Comparison of ENCODE assay signal across 1 cellular context in the genomic region with DNA sequence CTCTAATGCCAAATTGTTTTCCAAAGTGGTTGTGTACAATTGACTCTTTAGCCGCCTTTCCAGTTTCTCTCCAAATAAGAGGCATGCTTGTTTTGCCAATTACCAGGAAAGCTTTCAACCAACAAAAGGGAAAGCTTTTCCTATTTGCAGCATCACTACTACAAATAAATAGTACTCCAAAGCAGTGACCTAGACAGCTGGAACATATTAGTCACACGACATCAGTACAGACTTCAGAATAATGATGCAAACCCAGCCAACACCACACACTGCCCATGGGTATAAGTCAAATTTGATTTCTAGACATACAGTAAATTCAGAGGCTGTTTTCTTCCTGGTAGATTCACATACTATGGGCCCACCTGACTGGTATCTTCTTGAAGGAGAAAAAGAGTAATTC.
TF ChIP-seq lines count a peak whose summit lies in the region.

No MANE protein-coding gene starts in this region.

TF ChIP-seq in K562, 482 proteins besides CTCF, POLR2A, EP300 and RAD21 (continued from another document and continues in another):
- TF ChIP-seq ZNF280B (CRISPR knock-in tag; IDR thresholded peaks at IDR 0.05) (no peak), NFATC3 (IDR thresholded peaks at IDR 0.05) (peak; percentile 90), U2AF1 (optimal IDR thresholded peaks at IDR 0.05; ENCODE audit: low read depth, low read length) (no peak), JUND (IDR thresholded peaks at IDR 0.05; ENCODE audit: borderline replicate concordance, low read depth, low read length) (peak; percentile 77), JUND (tag; IDR thresholded peaks at IDR 0.05; ENCODE audit: borderline replicate concordance, low read depth, low read length) (peak; percentile 73; the same call in 2 of the 3 replicates), SRSF3 (IDR thresholded peaks at IDR 0.05; ENCODE audit: insufficient read depth, low read length) (no peak), SAP30 (IDR thresholded peaks at IDR 0.05; ENCODE audit: borderline replicate concordance, insufficient read depth, low read depth, low read length, poor library complexity, severe bottlenecking) (no peak), SREBF1 (IDR thresholded peaks at IDR 0.05; ENCODE audit: borderline replicate concordance, low read depth, low read length) (no peak), ZNF436 (CRISPR knock-in tag; IDR thresholded peaks at IDR 0.05) (no peak), BRD9 (IDR thresholded peaks at IDR 0.05; ENCODE audit: low read depth, partially characterized antibody) (no peak), TEAD1 (CRISPR knock-in tag; IDR thresholded peaks at IDR 0.05) (no peak), WHSC1 (IDR thresholded peaks at IDR 0.05; ENCODE audit: low read length) (no peak), ATF3 (IDR thresholded peaks at IDR 0.05) (peak; percentile 88), ATF3 (CRISPR knock-in tag; conservative IDR thresholded peaks at IDR 0.05) (no peak), ATF7 (IDR thresholded peaks at IDR 0.05) (peak; percentile 64; the same call in 1 of the 2 replicates), RNF2 (IDR thresholded peaks at IDR 0.05) (no peak), PML (IDR thresholded peaks at IDR 0.05; ENCODE audit: low read length) (no peak), ETV1 (tag; conservative IDR thresholded peaks at IDR 0.05; ENCODE audit: low read depth) (0 out of 2 replicates have a peak, but pooled peaks have one; percentile 11), CGGBP1 (CRISPR knock-in tag; IDR thresholded peaks at IDR 0.05) (no peak), GABPB1 (CRISPR knock-in tag; IDR thresholded peaks at IDR 0.05) (no peak), KDM5B (IDR thresholded peaks at IDR 0.05; ENCODE audit: insufficient replicate concordance, low read depth, low read length) (no peak), PCBP2 (IDR thresholded peaks at IDR 0.05; ENCODE audit: low read depth, low read length, poor library complexity, severe bottlenecking) (no peak), ZBTB1 (CRISPR knock-in tag; IDR thresholded peaks at IDR 0.05; ENCODE audit: borderline replicate concordance, low read depth) (no peak), ZNF589 (CRISPR knock-in tag; IDR thresholded peaks at IDR 0.05; ENCODE audit: low read depth) (peak; percentile 78; the same call in 1 of the 2 replicates), MAFF (IDR thresholded peaks at IDR 0.05; ENCODE audit: low read length) (no peak), PHTF2 (CRISPR knock-in tag; IDR thresholded peaks at IDR 0.05) (no peak), LARP7 (IDR thresholded peaks at IDR 0.05) (no peak), DPF2 (IDR thresholded peaks at IDR 0.05) (no peak), ZNF586 (CRISPR knock-in tag; conservative IDR thresholded peaks at IDR 0.05) (no peak), ADNP (tag; IDR thresholded peaks at IDR 0.05) (no peak), CBX8 (IDR thresholded peaks at IDR 0.05; ENCODE audit: borderline replicate concordance, extremely low read depth, low read depth, low read length, poor library complexity, severe bottlenecking) (no peak), ZNF175 (CRISPR knock-in tag; IDR thresholded peaks at IDR 0.05; ENCODE audit: low read depth) (no peak), KHSRP (IDR thresholded peaks at IDR 0.05) (no peak), ZC3H8 (IDR thresholded peaks at IDR 0.05) (no peak), FOXJ3 (CRISPR knock-in tag; IDR thresholded peaks at IDR 0.05) (no peak), SETDB1 (IDR thresholded peaks at IDR 0.05; ENCODE audit: low read length) (no peak), CEBPG (CRISPR knock-in tag; IDR thresholded peaks at IDR 0.05) (peak; percentile 87), CEBPG (tag; conservative IDR thresholded peaks at IDR 0.05 in 1 of 2, IDR thresholded peaks at IDR 0.05 in 1 of 2) (peak in 1 of 2 experiments; percentile 87; a peak in 2 of 4 replicates), DMBX1 (CRISPR knock-in tag; IDR thresholded peaks at IDR 0.05; ENCODE audit: borderline replicate concordance) (no peak), ZNF311 (CRISPR knock-in tag; IDR thresholded peaks at IDR 0.05) (no peak), RBM14 (IDR thresholded peaks at IDR 0.05; ENCODE audit: borderline replicate concordance, insufficient read depth, low read depth, low read length) (no peak), ZNF23 (CRISPR knock-in tag; IDR thresholded peaks at IDR 0.05) (no peak), BDP1 (IDR thresholded peaks at IDR 0.05; ENCODE audit: insufficient read depth, insufficient read length) (no peak), NBN (IDR thresholded peaks at IDR 0.05; ENCODE audit: low read depth) (no peak), HOXB6 (CRISPR knock-in tag; IDR thresholded peaks at IDR 0.05; ENCODE audit: borderline replicate concordance) (no peak), ZNF174 (CRISPR knock-in tag; IDR thresholded peaks at IDR 0.05) (no peak), CXXC5 (CRISPR knock-in tag; IDR thresholded peaks at IDR 0.05) (0 out of 2 replicates have a peak, but pooled peaks have one; percentile 32), PCBP1 (IDR thresholded peaks at IDR 0.05; ENCODE audit: low read depth, low read length, poor library complexity, severe bottlenecking) (no peak), EHMT2 (IDR thresholded peaks at IDR 0.05) (no peak)
- TF ChIP-seq, protein P1, sequence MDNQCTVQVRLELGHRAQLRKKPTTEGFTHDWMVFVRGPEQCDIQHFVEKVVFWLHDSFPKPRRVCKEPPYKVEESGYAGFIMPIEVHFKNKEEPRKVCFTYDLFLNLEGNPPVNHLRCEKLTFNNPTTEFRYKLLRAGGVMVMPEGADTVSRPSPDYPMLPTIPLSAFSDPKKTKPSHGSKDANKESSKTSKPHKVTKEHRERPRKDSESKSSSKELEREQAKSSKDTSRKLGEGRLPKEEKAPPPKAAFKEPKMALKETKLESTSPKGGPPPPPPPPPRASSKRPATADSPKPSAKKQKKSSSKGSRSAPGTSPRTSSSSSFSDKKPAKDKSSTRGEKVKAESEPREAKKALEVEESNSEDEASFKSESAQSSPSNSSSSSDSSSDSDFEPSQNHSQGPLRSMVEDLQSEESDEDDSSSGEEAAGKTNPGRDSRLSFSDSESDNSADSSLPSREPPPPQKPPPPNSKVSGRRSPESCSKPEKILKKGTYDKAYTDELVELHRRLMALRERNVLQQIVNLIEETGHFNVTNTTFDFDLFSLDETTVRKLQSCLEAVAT (IDR thresholded peaks at IDR 0.05): no peak
- TF ChIP-seq, protein P2, sequence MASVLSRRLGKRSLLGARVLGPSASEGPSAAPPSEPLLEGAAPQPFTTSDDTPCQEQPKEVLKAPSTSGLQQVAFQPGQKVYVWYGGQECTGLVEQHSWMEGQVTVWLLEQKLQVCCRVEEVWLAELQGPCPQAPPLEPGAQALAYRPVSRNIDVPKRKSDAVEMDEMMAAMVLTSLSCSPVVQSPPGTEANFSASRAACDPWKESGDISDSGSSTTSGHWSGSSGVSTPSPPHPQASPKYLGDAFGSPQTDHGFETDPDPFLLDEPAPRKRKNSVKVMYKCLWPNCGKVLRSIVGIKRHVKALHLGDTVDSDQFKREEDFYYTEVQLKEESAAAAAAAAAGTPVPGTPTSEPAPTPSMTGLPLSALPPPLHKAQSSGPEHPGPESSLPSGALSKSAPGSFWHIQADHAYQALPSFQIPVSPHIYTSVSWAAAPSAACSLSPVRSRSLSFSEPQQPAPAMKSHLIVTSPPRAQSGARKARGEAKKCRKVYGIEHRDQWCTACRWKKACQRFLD (CRISPR knock-in tag; IDR thresholded peaks at IDR 0.05): peak; percentile 58; the same call in 1 of the 2 replicates
- TF ChIP-seq, protein P3, sequence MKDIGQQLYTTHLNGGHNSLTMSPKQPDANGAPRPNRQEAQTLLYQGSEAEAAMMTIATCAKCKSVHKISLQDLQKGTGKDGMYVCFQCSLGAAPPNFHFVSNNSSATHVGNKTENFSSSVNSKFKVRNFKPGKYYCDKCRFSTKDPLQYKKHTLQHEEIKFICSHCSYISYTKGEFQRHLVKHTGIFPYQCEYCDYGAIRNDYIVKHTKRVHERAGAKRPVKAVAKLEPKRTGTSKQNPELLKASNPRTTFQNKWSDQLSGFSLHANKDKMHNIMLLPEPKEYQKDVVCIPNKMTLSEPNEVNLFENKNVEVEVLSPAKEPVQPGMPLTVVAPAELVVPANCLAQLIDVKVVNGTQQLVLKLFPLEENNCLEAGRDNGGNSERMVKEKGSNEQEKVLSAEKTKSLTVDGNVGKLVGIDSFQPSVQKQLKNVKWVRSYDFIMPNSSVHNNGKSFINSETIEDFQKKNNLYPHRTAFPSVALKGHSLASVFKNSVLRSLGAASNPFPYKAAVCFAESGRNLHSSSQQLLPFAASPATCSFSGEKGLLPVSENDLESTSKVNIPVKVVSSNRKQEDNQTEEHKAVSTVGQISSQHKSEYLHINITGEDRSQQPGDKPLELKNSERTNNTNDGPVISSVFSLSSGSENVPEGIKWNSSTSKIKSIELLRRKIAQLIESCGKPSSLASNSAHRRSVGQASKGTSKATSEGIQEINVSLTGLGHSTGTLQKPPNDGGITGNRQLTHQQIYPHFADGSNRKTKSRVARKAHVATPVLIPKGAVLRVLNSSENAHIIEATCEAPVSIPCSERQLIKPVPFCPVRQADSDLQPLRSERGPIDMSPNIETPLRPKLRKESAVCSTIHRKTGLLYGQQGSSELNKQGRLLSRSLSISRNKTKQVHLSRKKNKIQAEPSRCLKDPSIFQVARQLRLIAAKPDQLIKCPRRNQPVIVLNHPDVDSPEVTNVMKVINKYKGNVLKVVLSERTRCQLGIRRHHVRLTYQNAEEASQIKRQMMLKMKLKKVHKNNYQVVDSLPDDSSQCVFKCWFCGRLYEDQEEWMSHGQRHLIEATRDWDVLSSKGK (CRISPR knock-in tag; IDR thresholded peaks at IDR 0.05): no peak
- TF ChIP-seq, protein P4, sequence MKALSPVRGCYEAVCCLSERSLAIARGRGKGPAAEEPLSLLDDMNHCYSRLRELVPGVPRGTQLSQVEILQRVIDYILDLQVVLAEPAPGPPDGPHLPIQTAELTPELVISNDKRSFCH (CRISPR knock-in tag; IDR thresholded peaks at IDR 0.05): no peak
- TF ChIP-seq, protein P4 (tag; IDR thresholded peaks at IDR 0.05): no peak
- TF ChIP-seq, protein P5, sequence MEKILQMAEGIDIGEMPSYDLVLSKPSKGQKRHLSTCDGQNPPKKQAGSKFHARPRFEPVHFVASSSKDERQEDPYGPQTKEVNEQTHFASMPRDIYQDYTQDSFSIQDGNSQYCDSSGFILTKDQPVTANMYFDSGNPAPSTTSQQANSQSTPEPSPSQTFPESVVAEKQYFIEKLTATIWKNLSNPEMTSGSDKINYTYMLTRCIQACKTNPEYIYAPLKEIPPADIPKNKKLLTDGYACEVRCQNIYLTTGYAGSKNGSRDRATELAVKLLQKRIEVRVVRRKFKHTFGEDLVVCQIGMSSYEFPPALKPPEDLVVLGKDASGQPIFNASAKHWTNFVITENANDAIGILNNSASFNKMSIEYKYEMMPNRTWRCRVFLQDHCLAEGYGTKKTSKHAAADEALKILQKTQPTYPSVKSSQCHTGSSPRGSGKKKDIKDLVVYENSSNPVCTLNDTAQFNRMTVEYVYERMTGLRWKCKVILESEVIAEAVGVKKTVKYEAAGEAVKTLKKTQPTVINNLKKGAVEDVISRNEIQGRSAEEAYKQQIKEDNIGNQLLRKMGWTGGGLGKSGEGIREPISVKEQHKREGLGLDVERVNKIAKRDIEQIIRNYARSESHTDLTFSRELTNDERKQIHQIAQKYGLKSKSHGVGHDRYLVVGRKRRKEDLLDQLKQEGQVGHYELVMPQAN (IDR thresholded peaks at IDR 0.05; ENCODE audit: borderline replicate concordance): no peak
- TF ChIP-seq, protein P6, sequence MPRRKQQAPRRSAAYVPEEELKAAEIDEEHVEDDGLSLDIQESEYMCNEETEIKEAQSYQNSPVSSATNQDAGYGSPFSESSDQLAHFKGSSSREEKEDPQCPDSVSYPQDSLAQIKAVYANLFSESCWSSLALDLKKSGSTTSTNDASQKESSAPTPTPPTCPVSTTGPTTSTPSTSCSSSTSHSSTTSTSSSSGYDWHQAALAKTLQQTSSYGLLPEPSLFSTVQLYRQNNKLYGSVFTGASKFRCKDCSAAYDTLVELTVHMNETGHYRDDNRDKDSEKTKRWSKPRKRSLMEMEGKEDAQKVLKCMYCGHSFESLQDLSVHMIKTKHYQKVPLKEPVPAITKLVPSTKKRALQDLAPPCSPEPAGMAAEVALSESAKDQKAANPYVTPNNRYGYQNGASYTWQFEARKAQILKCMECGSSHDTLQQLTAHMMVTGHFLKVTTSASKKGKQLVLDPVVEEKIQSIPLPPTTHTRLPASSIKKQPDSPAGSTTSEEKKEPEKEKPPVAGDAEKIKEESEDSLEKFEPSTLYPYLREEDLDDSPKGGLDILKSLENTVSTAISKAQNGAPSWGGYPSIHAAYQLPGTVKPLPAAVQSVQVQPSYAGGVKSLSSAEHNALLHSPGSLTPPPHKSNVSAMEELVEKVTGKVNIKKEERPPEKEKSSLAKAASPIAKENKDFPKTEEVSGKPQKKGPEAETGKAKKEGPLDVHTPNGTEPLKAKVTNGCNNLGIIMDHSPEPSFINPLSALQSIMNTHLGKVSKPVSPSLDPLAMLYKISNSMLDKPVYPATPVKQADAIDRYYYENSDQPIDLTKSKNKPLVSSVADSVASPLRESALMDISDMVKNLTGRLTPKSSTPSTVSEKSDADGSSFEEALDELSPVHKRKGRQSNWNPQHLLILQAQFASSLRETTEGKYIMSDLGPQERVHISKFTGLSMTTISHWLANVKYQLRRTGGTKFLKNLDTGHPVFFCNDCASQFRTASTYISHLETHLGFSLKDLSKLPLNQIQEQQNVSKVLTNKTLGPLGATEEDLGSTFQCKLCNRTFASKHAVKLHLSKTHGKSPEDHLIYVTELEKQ (CRISPR knock-in tag; IDR thresholded peaks at IDR 0.05): no peak
